In the genomic region with DNA sequence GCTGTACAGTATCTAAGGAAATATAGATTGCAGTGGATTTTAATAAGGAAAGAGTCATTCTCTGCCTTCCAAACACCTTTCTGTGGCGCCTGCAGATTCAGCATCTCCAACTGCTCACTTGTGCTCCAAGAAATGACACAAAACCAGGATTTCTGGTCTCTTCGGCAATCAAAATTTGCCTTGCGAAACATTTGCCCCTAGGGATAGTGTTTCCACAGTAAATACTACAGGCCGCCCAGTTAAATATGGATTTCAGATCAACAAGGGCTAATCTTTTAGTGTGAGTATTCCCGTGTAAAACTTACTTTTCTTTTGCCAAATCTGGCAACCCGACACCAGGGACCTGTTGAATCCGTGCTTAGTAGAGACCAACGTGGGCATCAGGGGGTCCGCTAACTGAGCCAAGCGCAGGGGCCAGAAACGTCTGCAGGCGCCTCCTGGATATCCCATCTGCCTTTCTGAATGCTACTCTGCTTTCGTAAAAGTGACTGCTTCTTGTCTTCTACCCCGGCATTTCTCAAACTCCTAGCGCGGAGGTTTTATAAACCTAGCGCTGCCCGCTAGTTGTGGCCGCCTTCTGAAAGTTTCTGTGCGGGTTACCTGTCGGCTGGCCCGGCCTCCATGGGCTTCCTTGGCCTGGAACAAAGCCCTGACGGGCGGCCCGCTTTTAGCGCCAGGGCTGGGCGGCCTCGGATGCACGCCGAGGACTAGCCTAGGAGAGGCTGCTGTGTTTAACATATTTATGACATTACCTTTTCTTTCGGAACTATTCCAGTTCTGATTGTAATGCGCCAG, we compare ENCODE assay signal across 10 cellular contexts. TPM values are rescaled to one million over a fixed set of nuclear protein-coding genes. Genes with fewer than 3 reads are reported as not detected.
DNase-seq lines count a peak whose midpoint lies in the region; ATAC-seq and TF ChIP-seq lines count a peak whose summit lies in the region.
"Had no signal": no experiment of that assay in that cellular context is flagged by ENCODE, and none has a peak within 500 bp of the region (broad histone marks: within the 10 kb centered on the region; RNA-seq: fewer than 3 reads in every experiment).

No MANE protein-coding gene starts in this region.

- H3K27me3 ChIP-seq in right lobe of liver (no peaks in the 10 kb centered on the region), suprapubic skin (peaks cover 20% of the 10 kb centered on the region)

- H3K27ac ChIP-seq in right lobe of liver (peak overlapping the region in 1 of 3 donors; percentile 15), suprapubic skin (no peak overlapping the region)

- ATAC-seq in right lobe of liver = peak in 1 of 4 donors; percentile 3
- ATAC-seq in HG02763 (IDR thresholded peaks at IDR 0.05; ENCODE audit: unreplicated experiment) = no peak
- no peak for ATAC-seq in omental fat pad (ENCODE audit: low FRiP score)

- TF ChIP-seq CTCF in astrocyte of the spinal cord (IDR thresholded peaks at IDR 0.05; ENCODE audit: low read depth, low read length) = no peak
- no peak for TF ChIP-seq CTCF in right lobe of liver (IDR thresholded peaks at IDR 0.05)
- no peak for TF ChIP-seq CTCF in suprapubic skin (IDR thresholded peaks at IDR 0.05)
- TF ChIP-seq CTCF in omental fat pad (IDR thresholded peaks at IDR 0.05) = no peak

- 15% methylated on average over 31 of the region's 32 CpGs for WGBS in right lobe of liver (ENCODE audit: insufficient coverage, low coverage, low lambda C conversion rate, missing lambda C conversion rate)
- WGBS in suprapubic skin = 46% methylated on average over 32 of the region's 32 CpGs

- H3K4me3 ChIP-seq in astrocyte of the spinal cord (ENCODE audit: low read depth, low read length) = peak overlapping the region; percentile 63
- H3K4me3 ChIP-seq in right lobe of liver = peak overlapping the region; percentile 62 to 69 (median 68)
- H3K4me3 ChIP-seq in suprapubic skin = peak overlapping the region; percentile 76

- peak; percentile 8 for DNase-seq in activated CD4-positive, alpha-beta T cell treated with anti-CD3 and anti-CD28 coated beads for 48 hours
- no peak for DNase-seq in activated CD4-positive, alpha-beta T cell treated with anti-CD3 and anti-CD28 coated beads for 1 hour
- DNase-seq in astrocyte of the spinal cord (ENCODE audit: low read depth, low spot score) (peak; percentile 22), right lobe of liver (peak; percentile 30 to 63 (median 59)), suprapubic skin (ENCODE audit: low spot score in 2 of 2) (no peak), Ammon's horn (ENCODE audit: low spot score) (no peak), omental fat pad (ENCODE audit: low spot score) (no peak)
- DNase-seq: nucleus accumbens, SHP77 had no signal

- TF ChIP-seq EP300 in suprapubic skin (IDR thresholded peaks at IDR 0.05) = no peak

- intact Hi-C loops in right lobe of liver (cut with DNase I) = loop anchor here in 1 of 2 donors (10.0 kb wide), 1 partner anchor 201 kb away; no protein-coding TSS in a partner anchor

- H3K36me3 ChIP-seq in right lobe of liver (no peaks in the 10 kb centered on the region), suprapubic skin (no peaks in the 10 kb centered on the region)

- H3K9me3 ChIP-seq in right lobe of liver (no peaks in the 10 kb centered on the region), suprapubic skin (no peaks in the 10 kb centered on the region)

- TF ChIP-seq POLR2A in right lobe of liver (IDR thresholded peaks at IDR 0.05) = no peak
- TF ChIP-seq POLR2A in suprapubic skin (IDR thresholded peaks at IDR 0.05) = no peak

- H3K4me1 ChIP-seq in right lobe of liver (peaks cover 0 to 30% (median 3%) of the 10 kb centered on the region in 4 donors), suprapubic skin (peaks cover 41% of the 10 kb centered on the region)

- in situ Hi-C loops in astrocyte of the spinal cord (cut with HindIII; ENCODE audit: low sequenced_read_pairs) = no loop called here

RNA-seq across cellular contexts. Expression of gene CYP1B1, which starts 2.5 kb away (rescaled TPM):
- total RNA-seq in right lobe of liver = 1 to 10 TPM; 3.8 to 7.1 (median 6.4) TPM
- 10 to 100 TPM; 10.7 to 19.6 (median 12.8) TPM for total RNA-seq in suprapubic skin
- total RNA-seq in omental fat pad = 100 to 1,000 TPM in 2 of 4 donors, 10 to 100 TPM in 2; 45.8 to 143 (median 78.4) TPM

Comparison
In these comparisons a context has a peak if more than half of its experiments do, and no peak if none do; other contexts are left out.
1. DNase-seq: peak in activated CD4-positive, alpha-beta T cell treated with anti-CD3 and anti-CD28 coated beads for 48 hours (single experiment), astrocyte of the spinal cord (single experiment) and right lobe of liver (3 of 3); none in activated CD4-positive, alpha-beta T cell treated with anti-CD3 and anti-CD28 coated beads for 1 hour (single experiment), suprapubic skin (0 of 2), Ammon's horn (single experiment) and omental fat pad (single experiment).
2. Peak in every context shown above with its lines, with median percentiles within 50 percentile points of each other: H3K4me3 ChIP-seq.